In the genomic region with DNA sequence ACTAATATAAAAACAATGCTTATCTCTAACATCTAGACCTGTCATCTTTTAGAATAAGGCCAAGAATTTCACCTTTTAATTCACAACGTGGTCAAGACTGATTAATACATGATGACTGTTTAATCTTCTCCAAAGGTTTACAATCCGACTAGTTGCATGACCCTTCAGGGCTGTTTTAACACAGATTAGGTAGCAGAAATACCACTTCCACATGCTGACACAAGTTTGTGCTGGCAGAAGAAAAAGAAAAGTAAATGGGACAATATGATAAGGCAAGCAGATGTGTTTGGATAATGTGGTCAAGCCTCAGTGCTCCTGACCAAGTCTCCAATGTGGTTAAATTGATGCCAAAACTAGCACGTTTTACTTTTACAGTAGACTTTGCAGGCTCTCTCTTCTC, we compare ENCODE assay signal across 19 cellular contexts. TPM values are rescaled to one million over a fixed set of nuclear protein-coding genes. Genes with fewer than 3 reads are reported as not detected.
DNase-seq lines count a peak whose midpoint lies in the region; ATAC-seq, FAIRE-seq and TF ChIP-seq lines count a peak whose summit lies in the region.
"Had no signal": no experiment of that assay in that cellular context is flagged by ENCODE, and none has a peak within 500 bp of the region (broad histone marks: within the 10 kb centered on the region; RNA-seq: fewer than 3 reads in every experiment).

No MANE protein-coding gene starts in this region.

- BruUV-seq in Calu3 (replicated peaks; lab: Mats Ljungman, UMichigan), result no TSS peak
- no TSS peak for BruUV-seq in PC-9 (replicated peaks; lab: Mats Ljungman, UMichigan)

- 8 to 13% methylated on average over 3 of the region's 3 CpGs for WGBS in body of pancreas, 2 donors

- intact Hi-C loops in Calu3 (cut with micrococcal nuclease; ENCODE audit: unreplicated experiment) (no loop called here), body of pancreas (cut with DNase I) (no loop called here), PC-9 (cut with micrococcal nuclease; ENCODE audit: unreplicated experiment) (no loop called here)
- intact Hi-C loops in activated CD4-positive, alpha-beta memory T cell treated with anti-CD3 and anti-CD28 coated beads for 36 hours (cut with micrococcal nuclease), result no loop called here

- no peaks in the 10 kb centered on the region for H3K27me3 Mint-ChIP-seq in Calu3 (ENCODE audit: unreplicated experiment)
- H3K27me3 Mint-ChIP-seq in mesothelial cell of epicardium (ENCODE audit: low read depth), result no peaks in the 10 kb centered on the region
- H3K27me3 Mint-ChIP-seq in activated CD4-positive, alpha-beta memory T cell treated with anti-CD3 and anti-CD28 coated beads for 36 hours, result no peaks in the 10 kb centered on the region

- H3K4me3 ChIP-seq in body of pancreas (no peak overlapping the region), PC-9 (no peak overlapping the region)
- H3K4me3 ChIP-seq: neural progenitor cell, right lobe of liver, thyroid gland had no signal

- H3K4me1 ChIP-seq in body of pancreas (peaks cover 16% of the 10 kb centered on the region), PC-9 (replicated peaks; ENCODE audit: insufficient read depth) (no peaks in the 10 kb centered on the region)
- H3K4me1 ChIP-seq: right lobe of liver, thyroid gland had no signal

- H3K27ac Mint-ChIP-seq in Calu3 (ENCODE audit: unreplicated experiment) (peak overlapping the region; percentile 2), mesothelial cell of epicardium (peak overlapping the region; percentile 33)
- no peak overlapping the region for H3K27ac Mint-ChIP-seq in activated CD4-positive, alpha-beta memory T cell treated with anti-CD3 and anti-CD28 coated beads for 36 hours
- H3K27ac Mint-ChIP-seq: activated CD8-positive, alpha-beta T cell treated with anti-CD3 and anti-CD28 coated beads for 36 hours; neural progenitor cell had no signal

- no peak for FAIRE-seq in HTR-8/SVneo (lab: Jason Lieb, UNC)

- TF ChIP-seq POLR2A in body of pancreas (IDR thresholded peaks at IDR 0.05), result no peak

- H3K4me3 Mint-ChIP-seq in Calu3 (ENCODE audit: low read depth, unreplicated experiment) (no peak overlapping the region), mesothelial cell of epicardium (no peak overlapping the region)
- H3K4me3 Mint-ChIP-seq in activated CD4-positive, alpha-beta memory T cell treated with anti-CD3 and anti-CD28 coated beads for 36 hours, result no peak overlapping the region
- H3K4me3 Mint-ChIP-seq: activated CD8-positive, alpha-beta T cell treated with anti-CD3 and anti-CD28 coated beads for 36 hours; neural progenitor cell had no signal

- H3K9me2 ChIP-seq in PC-9 (ENCODE audit: insufficient read depth), result no peaks in the 10 kb centered on the region

- H3K36me3 ChIP-seq in body of pancreas (replicated peaks in 1 of 2; ENCODE audit: insufficient read depth in 1 of 2, low read depth in 2 of 2), result no peaks in the 10 kb centered on the region
- no peaks in the 10 kb centered on the region for H3K36me3 ChIP-seq in PC-9 (ENCODE audit: low read depth)
- H3K36me3 ChIP-seq: neural progenitor cell, right lobe of liver, thyroid gland had no signal

- no peak for ATAC-seq in body of pancreas
- ATAC-seq: activated CD8-positive, alpha-beta T cell treated with anti-CD3 and anti-CD28 coated beads for 36 hours; HCT116 had no signal

- H3K36me3 Mint-ChIP-seq in Calu3 (ENCODE audit: insufficient read depth, unreplicated experiment), result peaks cover 10% of the 10 kb centered on the region
- peaks cover 19% of the 10 kb centered on the region for H3K36me3 Mint-ChIP-seq in mesothelial cell of epicardium
- peaks cover 2% of the 10 kb centered on the region for H3K36me3 Mint-ChIP-seq in activated CD4-positive, alpha-beta memory T cell treated with anti-CD3 and anti-CD28 coated beads for 36 hours

- POLR2A ChIA-PET in activated CD4-positive, alpha-beta memory T cell treated with anti-CD3 and anti-CD28 coated beads for 36 hours (lab: Charles Lee), result no interaction called here
- POLR2A ChIA-PET in PC-9 (lab: Charles Lee; ENCODE audit: unreplicated experiment), result no interaction called here

- H3F3A ChIP-seq in PC-9 (ENCODE audit: insufficient read depth, low read depth), result no peaks in the 10 kb centered on the region

- no peaks in the 10 kb centered on the region for H3K9me3 Mint-ChIP-seq in Calu3 (ENCODE audit: low read depth, unreplicated experiment)
- H3K9me3 Mint-ChIP-seq in mesothelial cell of epicardium, result peaks cover 7% of the 10 kb centered on the region
- peaks cover 20% of the 10 kb centered on the region for H3K9me3 Mint-ChIP-seq in activated CD4-positive, alpha-beta memory T cell treated with anti-CD3 and anti-CD28 coated beads for 36 hours

- TF ChIP-seq CTCF in Calu3 (IDR thresholded peaks at IDR 0.05; ENCODE audit: unreplicated experiment) (no peak), body of pancreas (IDR thresholded peaks at IDR 0.05) (no peak), mesothelial cell of epicardium (IDR thresholded peaks at IDR 0.05; ENCODE audit: unreplicated experiment) (no peak), PC-9 (conservative IDR thresholded peaks at IDR 0.05) (no peak)

- no peaks in the 10 kb centered on the region for H3K27me3 ChIP-seq in body of pancreas
- H3K27me3 ChIP-seq in PC-9 (ENCODE audit: insufficient read depth, low read depth), result peaks cover 24% of the 10 kb centered on the region
- H3K27me3 ChIP-seq: neural progenitor cell, right lobe of liver, thyroid gland had no signal

- H3K79me2 ChIP-seq in PC-9 (ENCODE audit: low read depth), result no peaks in the 10 kb centered on the region

- H3K4me2 ChIP-seq in PC-9, result no peak overlapping the region
- H3K4me2 ChIP-seq: neural progenitor cell had no signal

- H3K27ac ChIP-seq in body of pancreas, result peak overlapping the region in 3 of 4 donors; percentile 56 to 81 (median 78)
- H3K27ac ChIP-seq in substantia nigra (ENCODE audit: low read depth, low read length, poor library complexity, severe bottlenecking), result no peak overlapping the region
- H3K27ac ChIP-seq in PC-9, result no peak overlapping the region
- H3K27ac ChIP-seq: neural progenitor cell, right lobe of liver, thyroid gland had no signal

- no peaks in the 10 kb centered on the region for H4K20me1 ChIP-seq in PC-9 (ENCODE audit: insufficient read depth)

- H3K4me1 Mint-ChIP-seq in Calu3 (ENCODE audit: low read depth, unreplicated experiment), result peaks cover 47% of the 10 kb centered on the region
- peaks cover 23% of the 10 kb centered on the region for H3K4me1 Mint-ChIP-seq in mesothelial cell of epicardium
- H3K4me1 Mint-ChIP-seq in activated CD4-positive, alpha-beta memory T cell treated with anti-CD3 and anti-CD28 coated beads for 36 hours (ENCODE audit: low read depth), result no peaks in the 10 kb centered on the region
- H3K4me1 Mint-ChIP-seq: neural progenitor cell had no signal

- H3K9me3 ChIP-seq in body of pancreas (peaks cover 0 to 11% (median 0%) of the 10 kb centered on the region in 3 donors), PC-9 (ENCODE audit: insufficient read depth, low read depth) (no peaks in the 10 kb centered on the region)
- H3K9me3 ChIP-seq: thyroid gland had no signal

- no peak overlapping the region for H2AFZ ChIP-seq in PC-9
- H2AFZ ChIP-seq: neural progenitor cell had no signal

- DNase-seq in Calu3 (no peak), OCI-M1 (lab: John Stamatoyannopoulos, UW) (peak; percentile 62), body of pancreas (no peak), mesothelial cell of epicardium (ENCODE audit: low spot score in 2 of 2, unreplicated experiment in 2 of 2) (no peak), HTR-8/SVneo (ENCODE audit: insufficient read length, low spot score) (no peak), substantia nigra (lab: John Stamatoyannopoulos, UW) (no peak), PC-9 (no peak)
- no peak for DNase-seq in activated CD4-positive, alpha-beta memory T cell treated with anti-CD3 and anti-CD28 coated beads for 36 hours
- DNase-seq: activated CD8-positive, alpha-beta T cell treated with anti-CD3 and anti-CD28 coated beads for 36 hours; activated effector memory CD4-positive, alpha-beta T cell treated with anti-CD3 and anti-CD28 coated beads, Interleukin-2, amount 50 U/mL, for 16 hours; DMS79 treated with DMSO at 0.1 percent for 48 hours; effector memory CD4-positive, alpha-beta T cell; foreskin melanocyte; NCI-H1105 treated with DMSO at 0.1 percent for 48 hours; right lobe of liver; stimulated activated CD4-positive, alpha-beta T cell treated with anti-CD3 and anti-CD28 coated beads, Interleukin-4, amount 100 ng/mL, for 1 hour; thyroid gland had no signal

- CTCF ChIA-PET in Calu3 (lab: Charles Lee) (interaction anchor here (1.0 kb wide), 1 partner anchor 15 kb away, joined by 3 read pairs; no protein-coding TSS in a partner anchor), PC-9 (lab: Charles Lee) (no interaction called here)
- CTCF ChIA-PET in activated CD4-positive, alpha-beta memory T cell treated with anti-CD3 and anti-CD28 coated beads for 36 hours (lab: Charles Lee), result no interaction called here

RNA-seq across cellular contexts. Expression of a gene that starts 31.1 kb away (rescaled TPM):
- total RNA-seq in Calu3 (2022), result 53.3 and 54.7 TPM in 2 replicates
- total RNA-seq in body of pancreas, result 10 to 100 TPM; 18.7 to 25.1 TPM
- 129 to 138 TPM (median 132 TPM) in 3 replicates for total RNA-seq in mesothelial cell of epicardium
- total RNA-seq in activated CD4-positive, alpha-beta memory T cell treated with anti-CD3 and anti-CD28 coated beads for 36 hours, result not detected
- not detected in 2 replicates for total RNA-seq in PC-9 (2021)
- total RNA-seq: activated CD8-positive, alpha-beta T cell treated with anti-CD3 and anti-CD28 coated beads for 36 hours had no signal

Comparison
In these comparisons a context has a peak if more than half of its experiments do, and no peak if none do; other contexts are left out.
1. H3K27ac ChIP-seq: peak in body of pancreas (3 of 4); none in substantia nigra (single experiment) and PC-9 (single experiment).
2. RNA of a gene that starts 31.1 kb away (total RNA-seq): 129 to 138 TPM in mesothelial cell of epicardium, 53.3 to 54.7 TPM in Calu3 and 18.7 to 25.1 TPM in body of pancreas; not detected in activated CD4-positive, alpha-beta memory T cell treated with anti-CD3 and anti-CD28 coated beads for 36 hours and not detected in PC-9; every median in the first group is over 10 times any median in the second.